31 cellular contexts compared by ENCODE assay signal in the genomic region with DNA sequence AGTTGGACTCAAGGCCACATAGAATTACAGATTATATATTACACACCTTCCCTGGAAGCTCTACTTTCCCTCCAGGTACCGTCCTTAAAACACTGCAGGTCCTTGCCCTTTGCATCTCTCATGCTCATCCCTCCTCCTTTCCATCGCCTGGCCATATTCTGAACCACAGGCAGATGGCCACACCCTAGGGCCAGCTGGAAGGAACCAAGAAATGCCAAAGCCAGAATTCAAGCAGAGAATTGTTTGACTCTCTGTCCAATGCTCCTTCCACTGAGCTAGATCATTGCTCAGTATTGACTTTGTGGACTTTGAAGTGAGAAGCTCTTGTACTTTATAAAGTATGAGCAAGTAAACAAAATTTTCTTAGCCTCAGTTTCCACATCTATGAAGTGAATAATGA.
"Had no signal": no experiment of that assay in that cellular context is flagged by ENCODE, and none has a peak within 500 bp of the region (broad histone marks: within the 10 kb centered on the region; RNA-seq: fewer than 3 reads in every experiment).

No MANE protein-coding gene starts in this region.

- H3K36me3 ChIP-seq: adrenal gland, brain microvascular endothelial cell, breast epithelium had no signal

- H3K27ac ChIP-seq: adrenal gland, body of pancreas, brain microvascular endothelial cell, breast epithelium, VCaP had no signal

- H3K4me1 ChIP-seq: adrenal gland, body of pancreas, breast epithelium had no signal

- DNase-seq: activated B cell treated with CpG ODN at 0.5 μM for 24 hours; activated CD4-positive, alpha-beta memory T cell treated with anti-CD3 and anti-CD28 coated beads for 36 hours; activated CD4-positive, alpha-beta T cell treated with anti-CD3 and anti-CD28 coated beads for 4 hours; activated CD4-positive, alpha-beta T cell treated with anti-CD3 and anti-CD28 coated beads, Interleukin-2, amount 10 ng/mL, durations not matched to agents 24 days and 14 days; activated CD4-positive, alpha-beta T cell treated with anti-CD3 and anti-CD28 coated beads, Interleukin-2, amount 50 U/mL, for 1 hour; activated CD4-positive, alpha-beta T cell treated with anti-CD3 and anti-CD28 coated beads, Interleukin-2, amount 50 U/mL, for 4 hours; activated CD4-positive, CD25-positive, alpha-beta regulatory T cell treated with anti-CD3 and anti-CD28 coated beads, Interleukin-2, amount 50 U/mL, for 72 hours; activated CD8-positive, alpha-beta memory T cell treated with anti-CD3 and anti-CD28 coated beads, Interleukin-2, amount 50 U/mL, for 4 hours; activated CD8-positive, alpha-beta T cell treated with anti-CD3 and anti-CD28 coated beads for 36 hours; activated effector memory CD4-positive, alpha-beta T cell treated with anti-CD3 and anti-CD28 coated beads, Interleukin-2, amount 50 U/mL, for 16 hours; activated gamma-delta T cell treated with Interleukin-2 at 50 U/mL for 16 hours; activated naive CD4-positive, alpha-beta T cell; activated naive CD4-positive, alpha-beta T cell treated with anti-CD3 and anti-CD28 coated beads for 36 hours; activated naive CD4-positive, alpha-beta T cell treated with anti-CD3 and anti-CD28 coated beads, Interleukin-2, amount 50 U/mL, for 16 hours; activated naive CD8-positive, alpha-beta T cell treated with anti-CD3 and anti-CD28 coated beads for 36 hours; activated T-cell treated with anti-CD3 and anti-CD28 coated beads for 4 hours; activated T-cell treated with anti-CD3 and anti-CD28 coated beads, Interleukin-2, amount 50 U/mL, for 1 hour; activated T-cell treated with anti-CD3 and anti-CD28 coated beads, Interleukin-2, amount 50 U/mL, for 4 hours; activated T-cell treated with anti-CD3 and anti-CD28 coated beads, Interleukin-2, amount 50 U/mL, for 72 hours; adrenal gland; amniotic stem cell; aorta; body of pancreas; brain microvascular endothelial cell; central memory CD4-positive, alpha-beta T cell; cerebellar nuclear complex; T-helper 1 cell; T-helper 2 cell; T-helper 9 cell had no signal

- H3K4me3 ChIP-seq: adrenal gland, body of pancreas, breast epithelium had no signal

- H3K27me3 ChIP-seq: adrenal gland, body of pancreas, brain microvascular endothelial cell, breast epithelium had no signal
